Comparison of ENCODE assay signal across 11 cellular contexts in the genomic region with DNA sequence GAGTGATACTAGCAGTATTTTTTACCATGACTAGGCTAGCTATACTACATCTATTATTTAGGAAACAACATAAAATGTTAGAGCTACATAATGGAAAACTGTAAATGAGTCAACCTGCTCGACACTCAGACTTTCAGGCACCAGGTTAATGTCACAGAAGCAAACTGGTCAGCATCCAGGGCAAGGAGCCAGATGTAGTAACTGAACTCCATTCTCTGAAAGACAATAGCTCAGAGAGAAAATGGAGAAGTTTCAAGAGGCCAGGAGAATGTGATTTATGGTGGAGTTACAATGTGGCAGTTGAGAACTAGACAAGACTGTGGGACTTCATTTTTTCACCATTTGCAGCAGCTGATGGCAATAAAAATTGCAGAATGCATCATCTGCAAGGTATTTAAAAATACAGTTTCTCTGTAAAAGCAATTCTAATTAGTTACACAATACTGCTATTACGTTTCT.
A peak's percentile ranks its signal among the peaks of the same experiment; 100 is the strongest.
DNase-seq lines count a peak whose midpoint lies in the region; ATAC-seq, FAIRE-seq and TF ChIP-seq lines count a peak whose summit lies in the region.
"Had no signal": no experiment of that assay in that cellular context is flagged by ENCODE, and none has a peak within 500 bp of the region (broad histone marks: within the 10 kb centered on the region; RNA-seq: fewer than 3 reads in every experiment).

No MANE protein-coding gene starts in this region.

- H3K27me3 ChIP-seq in hepatocyte = no peaks in the 10 kb centered on the region

- intact Hi-C loops in head of caudate nucleus (cut with DNase I) = no loop called here
- intact Hi-C loops in Calu3 (cut with micrococcal nuclease; ENCODE audit: unreplicated experiment) = no loop called here

- H4K20me1 ChIP-seq in hepatocyte (ENCODE audit: insufficient read depth, poor library complexity, severe bottlenecking) = no peaks in the 10 kb centered on the region

- no peak overlapping the region for H3K4me3 Mint-ChIP-seq in activated naive CD8-positive, alpha-beta T cell treated with anti-CD3 and anti-CD28 coated beads, Interleukin-2, amount 50 U/mL, for 24 hours
- no peak overlapping the region for H3K4me3 Mint-ChIP-seq in Calu3 (ENCODE audit: low read depth, unreplicated experiment)
- H3K4me3 Mint-ChIP-seq: memory B cell had no signal

- no peak overlapping the region for H3K4me3 ChIP-seq in hepatocyte
- H3K4me3 ChIP-seq: coronary artery had no signal

- CTCF ChIA-PET in Calu3 (lab: Charles Lee) = no interaction called here

- H3K27me3 Mint-ChIP-seq in activated naive CD8-positive, alpha-beta T cell treated with anti-CD3 and anti-CD28 coated beads, Interleukin-2, amount 50 U/mL, for 24 hours = no peaks in the 10 kb centered on the region
- no peaks in the 10 kb centered on the region for H3K27me3 Mint-ChIP-seq in Calu3 (ENCODE audit: unreplicated experiment)
- H3K27me3 Mint-ChIP-seq: memory B cell had no signal

- 46% methylated on average over 2 of the region's 2 CpGs for WGBS in hepatocyte (ENCODE audit: low lambda C conversion rate, missing lambda C conversion rate)

- H3K9me3 ChIP-seq in hepatocyte (ENCODE audit: low read depth) = peaks cover 6% of the 10 kb centered on the region

- peak; percentile 63 for FAIRE-seq in RCC 7860 (lab: Jason Lieb, UNC)

- no peak for ATAC-seq in activated naive CD8-positive, alpha-beta T cell treated with anti-CD3 and anti-CD28 coated beads, Interleukin-2, amount 50 U/mL, for 24 hours
- ATAC-seq in GM21360 (IDR thresholded peaks at IDR 0.05; ENCODE audit: unreplicated experiment) = no peak

- in situ Hi-C loops in KBM-7 (cut with MboI; ENCODE audit: low pct_unique_long_range_greater_than_20kb, low sequenced_read_pairs) = no loop called here

- no peak overlapping the region for H2AFZ ChIP-seq in hepatocyte

- H3K79me2 ChIP-seq in hepatocyte = no peaks in the 10 kb centered on the region

- TF ChIP-seq CTCF in hepatocyte (IDR thresholded peaks at IDR 0.05; ENCODE audit: poor library complexity) = no peak
- TF ChIP-seq CTCF in Calu3 (IDR thresholded peaks at IDR 0.05; ENCODE audit: unreplicated experiment) = no peak

- BruUV-seq in Calu3 (replicated peaks; lab: Mats Ljungman, UMichigan) = no TSS peak

- H3K4me1 ChIP-seq in hepatocyte (ENCODE audit: insufficient read depth) = no peaks in the 10 kb centered on the region

- peak overlapping the region; percentile 16 for H3K27ac ChIP-seq in hepatocyte
- H3K27ac ChIP-seq: coronary artery had no signal

- DNase-seq in DMS79 (lab: John Stamatoyannopoulos, UW) (peak; percentile 20), KBM-7 (peak; percentile 13), RCC 7860 (ENCODE audit: low spot score) (peak; percentile 66), hepatocyte (ENCODE audit: low spot score) (peak; percentile 32), head of caudate nucleus (no peak), Calu3 (no peak)
- DNase-seq in activated naive CD8-positive, alpha-beta T cell treated with anti-CD3 and anti-CD28 coated beads, Interleukin-2, amount 50 U/mL, for 24 hours = no peak
- DNase-seq: SIG-M5 had no signal

- H3K9me3 Mint-ChIP-seq in activated naive CD8-positive, alpha-beta T cell treated with anti-CD3 and anti-CD28 coated beads, Interleukin-2, amount 50 U/mL, for 24 hours = peaks cover 12% of the 10 kb centered on the region
- peaks cover 3% of the 10 kb centered on the region for H3K9me3 Mint-ChIP-seq in Calu3 (ENCODE audit: low read depth, unreplicated experiment)

- H3K36me3 ChIP-seq in hepatocyte (replicated peaks; ENCODE audit: insufficient read depth, low read depth) = no peaks in the 10 kb centered on the region

- no peak overlapping the region for H3K27ac Mint-ChIP-seq in activated naive CD8-positive, alpha-beta T cell treated with anti-CD3 and anti-CD28 coated beads, Interleukin-2, amount 50 U/mL, for 24 hours
- H3K27ac Mint-ChIP-seq in Calu3 (ENCODE audit: unreplicated experiment) = no peak overlapping the region
- H3K27ac Mint-ChIP-seq: memory B cell had no signal

- H3K9me2 ChIP-seq in hepatocyte (replicated peaks; ENCODE audit: insufficient read depth) = no peaks in the 10 kb centered on the region

- H3K36me3 Mint-ChIP-seq in activated naive CD8-positive, alpha-beta T cell treated with anti-CD3 and anti-CD28 coated beads, Interleukin-2, amount 50 U/mL, for 24 hours (ENCODE audit: low read depth) = no peaks in the 10 kb centered on the region
- H3K36me3 Mint-ChIP-seq in Calu3 (ENCODE audit: insufficient read depth, unreplicated experiment) = no peaks in the 10 kb centered on the region
- H3K36me3 Mint-ChIP-seq: memory B cell had no signal

- H3K4me2 ChIP-seq in hepatocyte = no peak overlapping the region

- H3K4me1 Mint-ChIP-seq in activated naive CD8-positive, alpha-beta T cell treated with anti-CD3 and anti-CD28 coated beads, Interleukin-2, amount 50 U/mL, for 24 hours = no peaks in the 10 kb centered on the region
- no peaks in the 10 kb centered on the region for H3K4me1 Mint-ChIP-seq in Calu3 (ENCODE audit: low read depth, unreplicated experiment)
- H3K4me1 Mint-ChIP-seq: memory B cell had no signal

Comparison
In these comparisons a context has a peak if more than half of its experiments do, and no peak if none do; other contexts are left out.
1. DNase-seq: peak in DMS79 (single experiment), KBM-7 (single experiment), RCC 7860 (single experiment) and hepatocyte (single experiment); none in head of caudate nucleus (0 of 42), activated naive CD8-positive, alpha-beta T cell treated with anti-CD3 and anti-CD28 coated beads, Interleukin-2, amount 50 U/mL, for 24 hours (single experiment) and Calu3 (single experiment).